In genomic region chr1:207883104-207883651, GRCh38 we compare ENCODE assay signal across 10 cellular contexts. TPM values are rescaled to one million over a fixed set of nuclear protein-coding genes. Genes with fewer than 3 reads are reported as not detected.
DNase-seq lines count a peak whose midpoint lies in the region; ATAC-seq, FAIRE-seq and TF ChIP-seq lines count a peak whose summit lies in the region.
"Had no signal": no experiment of that assay in that cellular context is flagged by ENCODE, and none has a peak within 500 bp of the region (broad histone marks: within the 10 kb centered on the region; RNA-seq: fewer than 3 reads in every experiment).

No MANE protein-coding gene starts in this region.

- peak overlapping the region; percentile 79 for H2AFZ ChIP-seq in K562 (ENCODE audit: low read depth, low read length)

- ATAC-seq in Right ventricle myocardium superior (ENCODE audit: poor library complexity) (no peak), HG03095 (IDR thresholded peaks at IDR 0.05; ENCODE audit: unreplicated experiment) (peak; percentile 63), K562 (no peak)

- TF ChIP-seq RAD21 in K562 (CRISPR knock-in tag; conservative IDR thresholded peaks at IDR 0.05 in 1 of 2, IDR thresholded peaks at IDR 0.05 in 1 of 2): no peak

- POLR2A ChIA-PET in K562 (lab: Yijun Ruan, JAX) (interaction anchor here (0.7 kb wide), 2 partner anchors 65 to 444 kb away, joined by 3 read pairs; no protein-coding TSS in a partner anchor), Caco-2 (lab: Charles Lee) (no interaction called here)

- no peak overlapping the region for H3K4me3 Mint-ChIP-seq in Caco-2 (ENCODE audit: unreplicated experiment)
- H3K4me3 Mint-ChIP-seq: dendritic cell treated with granulocyte-macrophage colony-stimulating factor and Interleukin-4, amounts not matched to agents 40 ng/mL and 50 ng/mL, for 4 days had no signal

- H3K27me3 Mint-ChIP-seq in Caco-2 (ENCODE audit: insufficient read depth, unreplicated experiment): peaks cover 3% of the 10 kb centered on the region

- TF ChIP-seq EP300 in K562 (IDR thresholded peaks at IDR 0.05; ENCODE audit: low read length): no peak

- H3K4me3 ChIP-seq in left ventricle myocardium inferior (no peak overlapping the region), K562 (no peak overlapping the region), Caco-2 (ENCODE audit: low read depth, low read length) (no peak overlapping the region)

- no peaks in the 10 kb centered on the region for H3K36me3 Mint-ChIP-seq in Caco-2 (ENCODE audit: insufficient read depth, unreplicated experiment)

- H4K20me1 ChIP-seq in K562 (replicated peaks; ENCODE audit: control insufficient read depth, insufficient read depth, low read length): no peaks in the 10 kb centered on the region

- no peak overlapping the region for H3K9ac ChIP-seq in K562 (ENCODE audit: insufficient read depth in 1 of 2, low read depth in 2 of 2, low read length in 2 of 2)

- H3K27ac ChIP-seq in left ventricle myocardium inferior (replicated peaks) (peak overlapping the region; percentile 95), K562 (ENCODE audit: extremely low read depth, low read depth, low read length) (no peak overlapping the region)

- no peak overlapping the region; the same call in 1 of the 2 replicates for H3K4me2 ChIP-seq in K562 (ENCODE audit: insufficient read depth, low read length)

- H3K27ac Mint-ChIP-seq in Caco-2 (ENCODE audit: unreplicated experiment): no peak overlapping the region
- H3K27ac Mint-ChIP-seq: dendritic cell treated with granulocyte-macrophage colony-stimulating factor and Interleukin-4, amounts not matched to agents 40 ng/mL and 50 ng/mL, for 4 days had no signal

- no peaks in the 10 kb centered on the region for H3K9me3 Mint-ChIP-seq in Caco-2 (ENCODE audit: unreplicated experiment)
- H3K9me3 Mint-ChIP-seq: dendritic cell treated with granulocyte-macrophage colony-stimulating factor and Interleukin-4, amounts not matched to agents 40 ng/mL and 50 ng/mL, for 4 days had no signal

- CTCF ChIA-PET in K562 (lab: Yijun Ruan, JAX; ENCODE audit: low intra/inter-chr PET ratio) (interaction anchor here (3.5 kb wide), 1 partner anchor 80 kb away, joined by 42 read pairs; no protein-coding TSS in a partner anchor), Caco-2 (lab: Charles Lee) (interaction anchor here (1.0 kb wide), 1 partner anchor 80 kb away, joined by 3 read pairs; no protein-coding TSS in a partner anchor)

- no peaks in the 10 kb centered on the region for H3K9me1 ChIP-seq in K562 (ENCODE audit: control insufficient read depth, insufficient read depth, low read length)

- peaks cover 9% of the 10 kb centered on the region for H3K36me3 ChIP-seq in left ventricle myocardium inferior
- no peaks in the 10 kb centered on the region for H3K36me3 ChIP-seq in K562 (ENCODE audit: control insufficient read depth, insufficient read depth, low read length)
- no peaks in the 10 kb centered on the region for H3K36me3 ChIP-seq in Caco-2 (ENCODE audit: control insufficient read depth, insufficient read depth, low read length)

- no peak for TF ChIP-seq POLR2A in K562 (conservative IDR thresholded peaks at IDR 0.05)

- BruUV-seq in K562 (replicated peaks; lab: Mats Ljungman, UMichigan) (no TSS peak), Caco-2 (replicated peaks; lab: Mats Ljungman, UMichigan) (no TSS peak)

- no peaks in the 10 kb centered on the region for H3K9me3 ChIP-seq in left ventricle myocardium inferior (replicated peaks)
- H3K9me3 ChIP-seq in K562 (replicated peaks; ENCODE audit: control insufficient read depth, insufficient read depth, low read depth, low read length): no peaks in the 10 kb centered on the region
- H3K9me3 ChIP-seq in Caco-2: no peaks in the 10 kb centered on the region

- H3K27me3 ChIP-seq in left ventricle myocardium inferior (ENCODE audit: low read depth) (no peaks in the 10 kb centered on the region), K562 (ENCODE audit: control insufficient read depth in 2 of 2, insufficient read depth in 2 of 2, low read length in 2 of 2) (no peaks in the 10 kb centered on the region), Caco-2 (replicated peaks; ENCODE audit: control insufficient read depth, insufficient read depth, low read length) (no peaks in the 10 kb centered on the region)

- H3K4me1 ChIP-seq in left ventricle myocardium inferior (peaks cover 61% of the 10 kb centered on the region), K562 (replicated peaks in 1 of 2; ENCODE audit: control insufficient read depth in 2 of 2, insufficient read depth in 2 of 2, low read length in 2 of 2) (peaks cover 21 to 36% of the 10 kb centered on the region in 2 experiments; a peak in 4 of 5 replicates), Caco-2 (peaks cover 5% of the 10 kb centered on the region)

- no peaks in the 10 kb centered on the region for H3K79me2 ChIP-seq in K562 (ENCODE audit: control insufficient read depth, insufficient read depth, low read length)

- TF ChIP-seq CTCF in left ventricle myocardium inferior (IDR thresholded peaks at IDR 0.05; ENCODE audit: borderline replicate concordance): no peak
- no peak for TF ChIP-seq CTCF in K562 (IDR thresholded peaks at IDR 0.05 in 2 of 3, conservative IDR thresholded peaks at IDR 0.05 in 1 of 3; ENCODE audit: insufficient read depth in 2 of 3, low read depth in 1 of 3, low read length in 3 of 3)
- no peak for TF ChIP-seq CTCF in Caco-2 (IDR thresholded peaks at IDR 0.05; ENCODE audit: insufficient read depth in 1 of 2, low read depth in 1 of 2, low read length in 1 of 2, severe bottlenecking in 1 of 2, unreplicated experiment in 1 of 2)

- DNase-seq in left ventricle myocardium inferior (no peak), Right ventricle myocardium superior (no peak), K562 (ENCODE audit: extremely low read depth in 1 of 4, low spot score in 3 of 4) (no peak), NOMO-1 (lab: John Stamatoyannopoulos, UW; ENCODE audit: unreplicated experiment in 2 of 2) (no peak), Caco-2 (no peak), SIG-M5 (lab: John Stamatoyannopoulos, UW) (no peak), D341Med (ENCODE audit: low spot score) (no peak)

- no peak for FAIRE-seq in K562 (lab: Jason Lieb, UNC)

- peaks cover 6% of the 10 kb centered on the region for H3K4me1 Mint-ChIP-seq in Caco-2 (ENCODE audit: low read depth, unreplicated experiment)

- in situ Hi-C loops in K562 (cut with MboI): no loop called here

- intact Hi-C loops in left ventricle myocardium inferior (cut with micrococcal nuclease) (no loop called here), Right ventricle myocardium superior (cut with DNase I) (no loop called here), K562 (cut with micrococcal nuclease) (no loop called here), Caco-2 (cut with micrococcal nuclease; ENCODE audit: unreplicated experiment) (loop anchor here (10.0 kb wide), 1 partner anchor 362 kb away; the partner anchor contains the start of gene PLXNA2)

- WGBS in K562 (ENCODE audit: insufficient coverage, low coverage, missing lambda C conversion rate): 22% methylated on average over 5 of the region's 5 CpGs

TF ChIP-seq in K562, 482 proteins besides CTCF, POLR2A, EP300 and RAD21:
- TF ChIP-seq SOX6 (IDR thresholded peaks at IDR 0.05) (peak; percentile 12; the same call in 1 of the 2 replicates), MEF2A (IDR thresholded peaks at IDR 0.05; ENCODE audit: control insufficient read depth, low read depth, low read length) (no peak), GTF2E2 (tag; IDR thresholded peaks at IDR 0.05) (no peak)

RNA-seq across cellular contexts. Expression of gene CD34, which starts 27.7 kb away (rescaled TPM):
- total RNA-seq in left ventricle myocardium inferior: 69.6 TPM
- total RNA-seq in Right ventricle myocardium superior: 72.5 TPM
- not detected in 2 replicates for total RNA-seq in K562 (2011; cell fraction: chromatin; rRNA removed; ENCODE audit: low replicate concordance)
- not detected in 2 replicates for total RNA-seq in K562 (2011; cell fraction: nucleolus; rRNA removed)
- not detected in 2 replicates for total RNA-seq in K562 (2011; cell fraction: nucleoplasm; rRNA removed)
- total RNA-seq in K562 (2014; rRNA removed): not detected in 2 replicates
- total RNA-seq in K562 (2014; rRNA removed; fragmentation: Illumina TruSeq; extraction: Trizol): not detected in 2 replicates
- not detected in 2 replicates for total RNA-seq in K562 (2015; rRNA removed; fragmentation: Illumina TruSeq; extraction: Trizol)
- total RNA-seq in K562 (2021): 0.13 TPM in 1 of 2 replicates, not detected in the other
- 0.03 TPM in 1 of 2 replicates, not detected in the other for polyA plus RNA-seq in K562 (2011; rRNA removed)
- polyA plus RNA-seq in K562 (2011; cell fraction: cytosol; rRNA removed): not detected in 2 replicates
- not detected in 2 replicates for polyA plus RNA-seq in K562 (2011; cell fraction: nucleus; rRNA removed)
- not detected in 2 replicates for polyA plus RNA-seq in K562 (2012)
- not detected in 2 replicates for polyA plus RNA-seq in K562 (2014; fragmentation: Illumina TruSeq; extraction: Trizol)
- not detected for polyA plus RNA-seq in K562 (2014; fragmentation: Nextera tagmentation; extraction: Ambion mirVana)
- polyA plus RNA-seq in K562 (2014; rRNA removed): not detected in 2 replicates
- 0.06 TPM in 1 of 2 replicates, not detected in the other for polyA minus RNA-seq in K562 (2011; rRNA and poly(A)+ RNA removed)
- polyA minus RNA-seq in K562 (2011; cell fraction: cytosol; rRNA and poly(A)+ RNA removed): not detected in 2 replicates
- polyA minus RNA-seq in K562 (2011; cell fraction: nucleus; rRNA and poly(A)+ RNA removed): not detected in 2 replicates
- not detected in 2 replicates for total RNA-seq in Caco-2 (2022)
- total RNA-seq: HT1080 had no signal

Comparison
In these comparisons a context has a peak if more than half of its experiments do, and no peak if none do; other contexts are left out.
1. RNA of gene CD34, which starts 27.7 kb away (total RNA-seq): 72.5 TPM in Right ventricle myocardium superior (single experiment) and 69.6 TPM in left ventricle myocardium inferior (single experiment); not detected in Caco-2 and 0.13 TPM in K562; every median in the first group is over 10 times any median in the second.